Comparison of ENCODE assay signal across 20 cellular contexts in the genomic region with DNA sequence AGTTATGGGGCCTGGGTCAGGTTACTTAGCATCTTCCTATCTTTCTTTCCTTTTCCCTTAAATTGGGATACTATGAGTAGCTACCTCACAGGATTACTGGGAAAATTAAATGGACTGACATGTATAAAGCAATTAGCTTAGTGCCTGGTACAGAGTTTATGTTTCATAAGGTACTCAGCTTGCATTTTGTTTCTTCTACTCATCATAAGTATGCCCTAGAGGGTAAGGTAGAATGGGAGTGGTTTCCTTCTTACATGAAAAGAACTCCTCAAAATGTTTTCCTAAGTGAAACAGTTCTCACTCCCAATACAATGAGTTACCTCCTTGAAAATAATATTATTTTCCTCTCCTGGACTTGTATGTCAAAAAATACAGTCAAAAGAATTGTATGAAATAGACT.
"Had no signal": no experiment of that assay in that cellular context is flagged by ENCODE, and none has a peak within 500 bp of the region (broad histone marks: within the 10 kb centered on the region; RNA-seq: fewer than 3 reads in every experiment).

No MANE protein-coding gene starts in this region.

- DNase-seq: colonic mucosa; effector memory CD4-positive, alpha-beta T cell; gastrocnemius medialis; head of caudate nucleus; mesenchymal stem cell; naive thymus-derived CD4-positive, alpha-beta T cell; stimulated activated CD4-positive, alpha-beta T cell treated with anti-CD3 and anti-CD28 coated beads, Interleukin-12 subunit alpha, Interleukin-12 subunit beta, amount 100 ng/mL, for 4 hours; stimulated activated CD4-positive, alpha-beta T cell treated with anti-CD3 and anti-CD28 coated beads, Interleukin-1b, Interleukin-23, amount 100 ng/mL, for 48 hours; stimulated activated CD4-positive, alpha-beta T cell treated with anti-CD3 and anti-CD28 coated beads, Interleukin-4, amount 100 ng/mL, for 1 hour; stimulated activated CD8-positive, alpha-beta memory T cell treated with anti-CD3 and anti-CD28 coated beads, Interleukin-4, amount 100 ng/mL, for 48 hours; stimulated activated naive CD4-positive, alpha-beta T cell; stomach; thyroid gland had no signal

- H3K4me2 ChIP-seq: neural progenitor cell, smooth muscle cell had no signal

- H3K9ac ChIP-seq: neural progenitor cell, parathyroid adenoma had no signal

- H2AFZ ChIP-seq: neural progenitor cell, parathyroid adenoma had no signal

- ATAC-seq: gastrocnemius medialis; naive thymus-derived CD4-positive, alpha-beta T cell; sciatic nerve had no signal

- H3K27me3 ChIP-seq: colonic mucosa, gastrocnemius medialis, neural progenitor cell, right atrium auricular region, stomach, thyroid gland, vagina had no signal

- H3K36me3 ChIP-seq: colonic mucosa, gastrocnemius medialis, neural progenitor cell, right atrium auricular region, stomach, thyroid gland, vagina had no signal

- H3K4me3 ChIP-seq: colonic mucosa, gastrocnemius medialis, lung, neural progenitor cell, right atrium auricular region, smooth muscle cell, stomach, thyroid gland, vagina had no signal

- H3K79me2 ChIP-seq: parathyroid adenoma had no signal

- H3K4me1 ChIP-seq: colonic mucosa, gastrocnemius medialis, neural progenitor cell, right atrium auricular region, stomach, thyroid gland, vagina had no signal

- H3K27ac ChIP-seq: colonic mucosa, gastrocnemius medialis, neural progenitor cell, parathyroid adenoma, right atrium auricular region, stomach, thyroid gland, vagina had no signal

- H3K9me3 ChIP-seq: colonic mucosa, gastrocnemius medialis, right atrium auricular region, thyroid gland, vagina had no signal
